8 cellular contexts compared by ENCODE assay signal in the genomic region with DNA sequence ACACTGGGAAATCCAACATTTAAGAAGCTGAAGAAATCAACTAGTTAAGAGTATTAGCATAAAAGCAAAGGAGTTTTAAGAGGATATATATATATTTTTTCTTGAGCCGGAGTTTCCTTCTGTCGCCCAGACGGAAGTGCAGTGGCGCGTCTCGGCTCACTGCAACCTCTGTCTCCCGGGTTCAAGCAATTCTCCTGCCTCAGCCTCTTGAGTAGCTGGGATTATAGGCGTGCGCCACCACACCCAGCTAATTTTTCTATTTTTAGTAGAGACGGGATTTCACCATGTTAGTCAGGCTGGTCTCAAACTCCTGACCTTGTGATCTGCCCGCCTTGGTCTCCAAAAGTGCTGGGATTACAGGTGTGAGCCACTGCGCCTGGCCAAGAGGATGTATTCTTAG. TPM values are rescaled to one million over a fixed set of nuclear protein-coding genes. Genes with fewer than 3 reads are reported as not detected.
DNase-seq lines count a peak whose midpoint lies in the region; ATAC-seq and TF ChIP-seq lines count a peak whose summit lies in the region.
"Not testable (repeated sequence)": the region's sequence is repeated elsewhere in the genome, so short reads cannot be mapped to it uniquely, and the experiment has no call there.

No MANE protein-coding gene starts in this region.

- peaks cover 38% of the 10 kb centered on the region for H3K4me1 Mint-ChIP-seq in Calu3 (ENCODE audit: low read depth, unreplicated experiment)
- peaks cover 73% of the 10 kb centered on the region for H3K4me1 Mint-ChIP-seq in WTC11
- H3K4me1 Mint-ChIP-seq in activated naive CD4-positive, alpha-beta T cell treated with anti-CD3 and anti-CD28 coated beads for 36 hours (ENCODE audit: low read depth) = peaks cover 80% of the 10 kb centered on the region
- H3K4me1 Mint-ChIP-seq in dendritic cell treated with granulocyte-macrophage colony-stimulating factor and Interleukin-4, amounts not matched to agents 40 ng/mL and 50 ng/mL, for 4 days (ENCODE audit: low read depth) = peaks cover 73% of the 10 kb centered on the region
- peaks cover 88 to 98% of the 10 kb centered on the region in 2 donors for H3K4me1 Mint-ChIP-seq in immature natural killer cell
- H3K4me1 Mint-ChIP-seq in neural progenitor cell = peaks cover 74% of the 10 kb centered on the region
- peaks cover 90% of the 10 kb centered on the region for H3K4me1 Mint-ChIP-seq in stimulated activated naive CD8-positive, alpha-beta T cell treated with anti-CD3 and anti-CD28 coated beads, Interleukin-15, amount 100 ng/mL, for 72 hours

- H3K36me3 ChIP-seq in neural progenitor cell = not testable (repeated sequence)

- not testable (repeated sequence) for H3K27ac Mint-ChIP-seq in Calu3 (ENCODE audit: unreplicated experiment); neural progenitor cell; stimulated activated naive CD8-positive, alpha-beta T cell treated with anti-CD3 and anti-CD28 coated beads, Interleukin-15, amount 100 ng/mL, for 72 hours
- H3K27ac Mint-ChIP-seq in WTC11 (peak overlapping the region; percentile 69), immature natural killer cell (peak overlapping the region; percentile 21 to 100 (median 78))
- peak overlapping the region; percentile 53 for H3K27ac Mint-ChIP-seq in activated naive CD4-positive, alpha-beta T cell treated with anti-CD3 and anti-CD28 coated beads for 36 hours
- peak overlapping the region; percentile 17 for H3K27ac Mint-ChIP-seq in dendritic cell treated with granulocyte-macrophage colony-stimulating factor and Interleukin-4, amounts not matched to agents 40 ng/mL and 50 ng/mL, for 4 days

- CTCF ChIA-PET in Calu3 (lab: Charles Lee) = not testable (repeated sequence)
- CTCF ChIA-PET in WTC11 (lab: Charles Lee) = interaction anchor here (5.9 kb wide), 1 partner anchor 24 kb away, joined by 34 read pairs; no protein-coding TSS in a partner anchor
- CTCF ChIA-PET in activated naive CD4-positive, alpha-beta T cell treated with anti-CD3 and anti-CD28 coated beads for 36 hours (lab: Charles Lee) = interaction anchor here (0.7 to 14.2 kb wide), 4 partner anchors 9 to 156 kb away, joined by 3 to 140 read pairs (median 4); a partner anchor contains a TSS

- H3K27ac ChIP-seq in 22Rv1 = 0 out of 2 replicates have a peak overlapping the region, but pooled peaks have one; percentile 36
- H3K27ac ChIP-seq in neural progenitor cell = not testable (repeated sequence)

- H3K27me3 Mint-ChIP-seq in Calu3 (ENCODE audit: unreplicated experiment); WTC11 (ENCODE audit: low read depth); activated naive CD4-positive, alpha-beta T cell treated with anti-CD3 and anti-CD28 coated beads for 36 hours (ENCODE audit: low read depth); dendritic cell treated with granulocyte-macrophage colony-stimulating factor and Interleukin-4, amounts not matched to agents 40 ng/mL and 50 ng/mL, for 4 days; immature natural killer cell (ENCODE audit: low read depth in 3 of 3); neural progenitor cell (ENCODE audit: insufficient read depth, low read depth); stimulated activated naive CD8-positive, alpha-beta T cell treated with anti-CD3 and anti-CD28 coated beads, Interleukin-15, amount 100 ng/mL, for 72 hours: not testable (repeated sequence)

- POLR2A ChIA-PET in WTC11 (lab: Charles Lee) = not testable (repeated sequence)

- H3K4me1 ChIP-seq in neural progenitor cell = peaks cover 17% of the 10 kb centered on the region

- DNase-seq in Calu3; WTC11 (ENCODE audit: low spot score); activated naive CD4-positive, alpha-beta T cell treated with anti-CD3 and anti-CD28 coated beads for 36 hours; immature natural killer cell; neural progenitor cell (ENCODE audit: low spot score); stimulated activated naive CD8-positive, alpha-beta T cell treated with anti-CD3 and anti-CD28 coated beads, Interleukin-15, amount 100 ng/mL, for 72 hours: not testable (repeated sequence)

- H3K4me3 Mint-ChIP-seq in Calu3 (ENCODE audit: low read depth, unreplicated experiment) (peak overlapping the region; percentile 18), immature natural killer cell (peak overlapping the region in 3 of 5 donors; percentile 1 to 62 (median 45)), neural progenitor cell (peak overlapping the region; percentile 22)
- not testable (repeated sequence) for H3K4me3 Mint-ChIP-seq in WTC11; activated naive CD4-positive, alpha-beta T cell treated with anti-CD3 and anti-CD28 coated beads for 36 hours; dendritic cell treated with granulocyte-macrophage colony-stimulating factor and Interleukin-4, amounts not matched to agents 40 ng/mL and 50 ng/mL, for 4 days
- peak overlapping the region; percentile 1 to 24 for H3K4me3 Mint-ChIP-seq in stimulated activated naive CD8-positive, alpha-beta T cell treated with anti-CD3 and anti-CD28 coated beads, Interleukin-15, amount 100 ng/mL, for 72 hours

- H3K4me2 ChIP-seq in neural progenitor cell = not testable (repeated sequence)

- not testable (repeated sequence) for H2AFZ ChIP-seq in neural progenitor cell (replicated peaks)

- H3K36me3 Mint-ChIP-seq in Calu3 (ENCODE audit: insufficient read depth, unreplicated experiment) (peaks cover 46% of the 10 kb centered on the region), WTC11 (peaks cover 19% of the 10 kb centered on the region), neural progenitor cell (peaks cover 59% of the 10 kb centered on the region)
- peaks cover 40% of the 10 kb centered on the region for H3K36me3 Mint-ChIP-seq in activated naive CD4-positive, alpha-beta T cell treated with anti-CD3 and anti-CD28 coated beads for 36 hours (ENCODE audit: low read depth)
- H3K36me3 Mint-ChIP-seq in dendritic cell treated with granulocyte-macrophage colony-stimulating factor and Interleukin-4, amounts not matched to agents 40 ng/mL and 50 ng/mL, for 4 days (ENCODE audit: low read depth) = peaks cover 51% of the 10 kb centered on the region
- not testable (repeated sequence) for H3K36me3 Mint-ChIP-seq in immature natural killer cell

- not testable (repeated sequence) for H3K9ac ChIP-seq in neural progenitor cell

- H4K20me1 ChIP-seq in neural progenitor cell (ENCODE audit: low read depth) = not testable (repeated sequence)

- ATAC-seq in WTC11; stimulated activated naive CD8-positive, alpha-beta T cell treated with anti-CD3 and anti-CD28 coated beads, Interleukin-15, amount 100 ng/mL, for 72 hours: not testable (repeated sequence)

- H3K9me3 ChIP-seq in neural progenitor cell (ENCODE audit: low read depth) = not testable (repeated sequence)

- BruUV-seq in Calu3 (replicated peaks; lab: Mats Ljungman, UMichigan) = not testable (repeated sequence)

- TF ChIP-seq CTCF in 22Rv1 (IDR thresholded peaks at IDR 0.05); Calu3 (IDR thresholded peaks at IDR 0.05; ENCODE audit: unreplicated experiment); WTC11 (IDR thresholded peaks at IDR 0.05); neural progenitor cell (IDR thresholded peaks at IDR 0.05): not testable (repeated sequence)

- intact Hi-C loops in Calu3 (cut with micrococcal nuclease; ENCODE audit: unreplicated experiment); activated naive CD4-positive, alpha-beta T cell treated with anti-CD3 and anti-CD28 coated beads for 36 hours (cut with micrococcal nuclease); dendritic cell treated with granulocyte-macrophage colony-stimulating factor and Interleukin-4, amounts not matched to agents 40 ng/mL and 50 ng/mL, for 4 days (cut with micrococcal nuclease): not testable (repeated sequence)

- not testable (repeated sequence) for H3K27me3 ChIP-seq in neural progenitor cell

- not testable (repeated sequence) for H3K9me3 Mint-ChIP-seq in Calu3 (ENCODE audit: low read depth, unreplicated experiment); WTC11; activated naive CD4-positive, alpha-beta T cell treated with anti-CD3 and anti-CD28 coated beads for 36 hours; dendritic cell treated with granulocyte-macrophage colony-stimulating factor and Interleukin-4, amounts not matched to agents 40 ng/mL and 50 ng/mL, for 4 days; immature natural killer cell; neural progenitor cell; stimulated activated naive CD8-positive, alpha-beta T cell treated with anti-CD3 and anti-CD28 coated beads, Interleukin-15, amount 100 ng/mL, for 72 hours

- H3K79me2 ChIP-seq in neural progenitor cell (ENCODE audit: low read depth) = not testable (repeated sequence)

- not testable (repeated sequence) for H3F3A ChIP-seq in neural progenitor cell (ENCODE audit: low read depth)

- H3K4me3 ChIP-seq in neural progenitor cell = not testable (repeated sequence)

RNA-seq across cellular contexts. Expression of a gene that starts 8.5 kb away (rescaled TPM):
- total RNA-seq in Calu3 (2022) (37.7 and 39.1 TPM in 2 replicates), WTC11 (2021) (51.4 to 52.3 TPM (median 51.8 TPM) in 3 replicates), neural progenitor cell (ENCODE audit: low replicate concordance) (87.7 and 124 TPM in 2 replicates)
- 10 to 100 TPM; 63.3 to 63.4 TPM for total RNA-seq in activated naive CD4-positive, alpha-beta T cell treated with anti-CD3 and anti-CD28 coated beads for 36 hours
- 100 to 1,000 TPM in 2 of 3 donors, 10 to 100 TPM in 1; 74.3 to 234 (median 114) TPM for polyA plus RNA-seq in immature natural killer cell
